Comparison of ENCODE assay signal across 8 cellular contexts in genomic region chr1:244863491-244864252, GRCh38. TPM values are rescaled to one million over a fixed set of nuclear protein-coding genes. Genes with fewer than 3 reads are reported as not detected.
DNase-seq lines count a peak whose midpoint lies in the region; ATAC-seq and TF ChIP-seq lines count a peak whose summit lies in the region.

No MANE protein-coding gene starts in this region.

- TF ChIP-seq CTCF in heart left ventricle (IDR thresholded peaks at IDR 0.05) = no peak

- no peaks in the 10 kb centered on the region for H3K9me3 Mint-ChIP-seq in activated T-helper 1 cell treated with anti-CD3 and anti-CD28 coated beads, Interleukin-12 subunit alpha, Interleukin-12 subunit beta, Interleukin-2, Interleukin-4 antibody, amounts not matched to agents 30 ng/mL and 10 ng/mL and 1 ng/mL, durations not matched to agents 14 hours and 24 hours and 36 hours

- peak overlapping the region; percentile 88 to 100 (median 96) for H3K4me3 ChIP-seq in heart left ventricle

- DNase-seq in activated T-cell treated with anti-CD3 and anti-CD28 coated beads for 24 hours (ENCODE audit: low read depth) (peak; percentile 15), heart left ventricle (peak; percentile 46 to 78 (median 52)), sciatic nerve (ENCODE audit: low spot score) (peak; percentile 78), DMS153 (lab: John Stamatoyannopoulos, UW) (no peak), T-helper 9 cell (no peak)
- no peak for DNase-seq in activated T-cell treated with anti-CD3 and anti-CD28 coated beads, Interleukin-2, amount 50 U/mL, for 1 hour
- DNase-seq in activated T-helper 1 cell treated with anti-CD3 and anti-CD28 coated beads, Interleukin-12 subunit alpha, Interleukin-12 subunit beta, Interleukin-2, Interleukin-4 antibody, amounts not matched to agents 30 ng/mL and 10 ng/mL and 1 ng/mL, durations not matched to agents 14 hours and 24 hours and 36 hours (ENCODE audit: low spot score) = no peak

- H3K36me3 ChIP-seq in heart left ventricle = peaks cover 0 to 35% (median 30%) of the 10 kb centered on the region in 9 donors

- H3K36me3 Mint-ChIP-seq in activated T-helper 1 cell treated with anti-CD3 and anti-CD28 coated beads, Interleukin-12 subunit alpha, Interleukin-12 subunit beta, Interleukin-2, Interleukin-4 antibody, amounts not matched to agents 30 ng/mL and 10 ng/mL and 1 ng/mL, durations not matched to agents 14 hours and 24 hours and 36 hours (ENCODE audit: low read depth) = peaks cover 35% of the 10 kb centered on the region

- peak overlapping the region; percentile 99 for H3K4me3 Mint-ChIP-seq in activated T-helper 1 cell treated with anti-CD3 and anti-CD28 coated beads, Interleukin-12 subunit alpha, Interleukin-12 subunit beta, Interleukin-2, Interleukin-4 antibody, amounts not matched to agents 30 ng/mL and 10 ng/mL and 1 ng/mL, durations not matched to agents 14 hours and 24 hours and 36 hours

- peak overlapping the region; percentile 94 to 100 (median 100) for H3K27ac ChIP-seq in heart left ventricle

- ATAC-seq in HG03457 (IDR thresholded peaks at IDR 0.05; ENCODE audit: unreplicated experiment) (peak; percentile 19), heart left ventricle (peak in 2 of 4 donors; percentile 5 to 8), sciatic nerve (no peak)

- H3K4me1 ChIP-seq in heart left ventricle = peaks cover 5 to 55% (median 48%) of the 10 kb centered on the region in 12 donors

- no peak for TF ChIP-seq POLR2A in heart left ventricle (IDR thresholded peaks at IDR 0.05)

- intact Hi-C loops in activated T-helper 1 cell treated with anti-CD3 and anti-CD28 coated beads, Interleukin-12 subunit alpha, Interleukin-12 subunit beta, Interleukin-2, Interleukin-4 antibody, amounts not matched to agents 30 ng/mL and 10 ng/mL and 1 ng/mL, durations not matched to agents 14 hours and 24 hours and 36 hours (cut with micrococcal nuclease) = loop anchor here (1.0 to 10.0 kb wide), 13 partner anchors 28 to 1859 kb away; partner anchors contain the start of genes CEP170, CNST, COX20 and KIF26B
- intact Hi-C loops in heart left ventricle (cut with DNase I) = loop anchor here (1.0 to 10.0 kb wide), 14 partner anchors 28 to 411 kb away; partner anchors contain the start of genes COX20 (in 7 of the 10), ADSS2 (in 2 of the 10) and DESI2 (in 1 of the 10)
- intact Hi-C loops in sciatic nerve (cut with DNase I) = loop anchor here (5.0 kb wide), 1 partner anchor 109 kb away; no protein-coding TSS in a partner anchor

- H3K27me3 Mint-ChIP-seq in activated T-helper 1 cell treated with anti-CD3 and anti-CD28 coated beads, Interleukin-12 subunit alpha, Interleukin-12 subunit beta, Interleukin-2, Interleukin-4 antibody, amounts not matched to agents 30 ng/mL and 10 ng/mL and 1 ng/mL, durations not matched to agents 14 hours and 24 hours and 36 hours (ENCODE audit: insufficient read depth) = no peaks in the 10 kb centered on the region

- no peaks in the 10 kb centered on the region for H3K9me3 ChIP-seq in heart left ventricle

- H3K27me3 ChIP-seq in heart left ventricle = no peaks in the 10 kb centered on the region

- H3K4me1 Mint-ChIP-seq in activated T-helper 1 cell treated with anti-CD3 and anti-CD28 coated beads, Interleukin-12 subunit alpha, Interleukin-12 subunit beta, Interleukin-2, Interleukin-4 antibody, amounts not matched to agents 30 ng/mL and 10 ng/mL and 1 ng/mL, durations not matched to agents 14 hours and 24 hours and 36 hours (ENCODE audit: low read depth) = peaks cover 49% of the 10 kb centered on the region

- peak overlapping the region; percentile 95 for H3K27ac Mint-ChIP-seq in activated T-helper 1 cell treated with anti-CD3 and anti-CD28 coated beads, Interleukin-12 subunit alpha, Interleukin-12 subunit beta, Interleukin-2, Interleukin-4 antibody, amounts not matched to agents 30 ng/mL and 10 ng/mL and 1 ng/mL, durations not matched to agents 14 hours and 24 hours and 36 hours

- 0 to 1% (median 0%) methylated on average over 49 to 92 of the region's 92 CpGs for WGBS in heart left ventricle, 4 donors

RNA-seq across cellular contexts. Expression of gene HNRNPU, which starts 0.7 kb away (rescaled TPM):
- 566 and 573 TPM in 2 replicates for total RNA-seq in activated T-helper 1 cell treated with anti-CD3 and anti-CD28 coated beads, Interleukin-12 subunit alpha, Interleukin-12 subunit beta, Interleukin-2, Interleukin-4 antibody, amounts not matched to agents 30 ng/mL and 10 ng/mL and 1 ng/mL, durations not matched to agents 14 hours and 24 hours and 36 hours
- total RNA-seq in heart left ventricle (100 to 1,000 TPM; 138 to 218 (median 169) TPM), sciatic nerve (318 TPM)
- polyA plus RNA-seq in heart left ventricle = 100 to 1,000 TPM in 1 of 2 donors, 10 to 100 TPM in 1; 85.6 to 118 TPM

RNA-seq across cellular contexts. Expression of gene COX20, which starts 28.2 kb away (rescaled TPM):
- 27.4 and 27.6 TPM in 2 replicates for total RNA-seq in activated T-helper 1 cell treated with anti-CD3 and anti-CD28 coated beads, Interleukin-12 subunit alpha, Interleukin-12 subunit beta, Interleukin-2, Interleukin-4 antibody, amounts not matched to agents 30 ng/mL and 10 ng/mL and 1 ng/mL, durations not matched to agents 14 hours and 24 hours and 36 hours
- total RNA-seq in heart left ventricle (10 to 100 TPM; 43.5 to 77.4 (median 59.8) TPM), sciatic nerve (23.7 TPM)
- 100 to 1,000 TPM in 1 of 2 donors, 10 to 100 TPM in 1; 58.3 to 122 TPM for polyA plus RNA-seq in heart left ventricle

Comparison
In these comparisons a context has a peak if more than half of its experiments do, and no peak if none do; other contexts are left out.
1. DNase-seq: peak in activated T-cell treated with anti-CD3 and anti-CD28 coated beads for 24 hours (single experiment), heart left ventricle (5 of 5) and sciatic nerve (single experiment); none in activated T-cell treated with anti-CD3 and anti-CD28 coated beads, Interleukin-2, amount 50 U/mL, for 1 hour (single experiment), activated T-helper 1 cell treated with anti-CD3 and anti-CD28 coated beads, Interleukin-12 subunit alpha, Interleukin-12 subunit beta, Interleukin-2, Interleukin-4 antibody, amounts not matched to agents 30 ng/mL and 10 ng/mL and 1 ng/mL, durations not matched to agents 14 hours and 24 hours and 36 hours (single experiment), DMS153 (single experiment) and T-helper 9 cell (single experiment).